19 cellular contexts compared by ENCODE assay signal in the genomic region with DNA sequence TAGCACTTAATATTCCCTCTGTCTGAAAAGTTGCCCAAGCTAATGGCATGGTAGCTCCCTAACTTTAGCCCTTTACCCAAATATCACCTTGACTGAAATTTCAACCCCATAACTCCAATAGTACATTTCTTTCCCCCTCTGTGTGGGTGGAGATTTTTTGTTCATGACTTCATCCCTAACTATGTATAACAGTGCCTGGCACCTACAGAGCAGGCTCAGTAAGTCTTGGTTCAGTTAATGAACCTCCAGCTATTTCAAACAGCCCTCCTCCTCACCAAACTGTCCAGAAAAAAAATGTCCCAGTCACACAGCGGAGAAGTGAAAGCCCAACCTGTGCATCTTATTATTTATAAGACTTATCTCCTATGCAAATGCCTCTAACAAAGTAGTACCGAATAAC. TPM values are rescaled to one million over a fixed set of nuclear protein-coding genes. Genes with fewer than 3 reads are reported as not detected.
DNase-seq lines count a peak whose midpoint lies in the region; ATAC-seq and TF ChIP-seq lines count a peak whose summit lies in the region.
"Had no signal": no experiment of that assay in that cellular context is flagged by ENCODE, and none has a peak within 500 bp of the region (broad histone marks: within the 10 kb centered on the region; RNA-seq: fewer than 3 reads in every experiment).

No MANE protein-coding gene starts in this region.

- ATAC-seq in left ventricle myocardium superior (peak; percentile 65), Right ventricle myocardium superior (ENCODE audit: poor library complexity) (no peak), GM18520 (IDR thresholded peaks at IDR 0.05; ENCODE audit: unreplicated experiment) (no peak), HG03571 (IDR thresholded peaks at IDR 0.05; ENCODE audit: unreplicated experiment) (no peak)
- ATAC-seq: stimulated activated naive B cell treated with anti-CD40 and anti-IgM and Interleukin-4, amounts not matched to agents 10 μg/mL and 1 μg/mL and 100 μg/mL, for 72 hours had no signal

- H3K27ac ChIP-seq in VCaP, result 0 out of 2 replicates have a peak overlapping the region, but pooled peaks have one; percentile 50
- H3K27ac ChIP-seq: adrenal gland, sigmoid colon, thoracic aorta had no signal

- no peak for DNase-seq in left ventricle myocardium superior
- no peak for DNase-seq in Right ventricle myocardium superior
- DNase-seq in iris pigment epithelial cell (ENCODE audit: low read depth), result peak; percentile 60
- DNase-seq in stimulated activated CD4-positive, alpha-beta T cell treated with anti-CD3 and anti-CD28 coated beads, Interleukin-4, amount 100 ng/mL, for 1 hour, result no peak
- DNase-seq in NCI-H69 (lab: John Stamatoyannopoulos, UW), result no peak
- DNase-seq: activated B cell treated with CpG ODN at 0.5 μM for 24 hours; adrenal gland; effector CD8-positive, alpha-beta T cell; NCI-H1105 treated with DMSO at 0.1 percent for 48 hours; NCI-H2107; NCI-H526; pancreas; SHP77; sigmoid colon; stimulated activated naive B cell treated with anti-CD40 and anti-IgM and Interleukin-4, amounts not matched to agents 10 μg/mL and 1 μg/mL and 100 μg/mL, for 72 hours had no signal

- no peak for TF ChIP-seq CTCF in VCaP (conservative IDR thresholded peaks at IDR 0.05)

- intact Hi-C loops in left ventricle myocardium superior (cut with micrococcal nuclease) (no loop called here), Right ventricle myocardium superior (cut with DNase I) (no loop called here)

RNA-seq across cellular contexts. Expression of gene BUB1, which starts 18.6 kb away (rescaled TPM):
- total RNA-seq in left ventricle myocardium superior (0.82 TPM), Right ventricle myocardium superior (0.65 TPM)
